8 cellular contexts compared by ENCODE assay signal in genomic region chr12:85835810-85836715, GRCh38. TPM values are rescaled to one million over a fixed set of nuclear protein-coding genes. Genes with fewer than 3 reads are reported as not detected.
DNase-seq lines count a peak whose midpoint lies in the region; ATAC-seq and TF ChIP-seq lines count a peak whose summit lies in the region.

Gene RASSF9 (minus strand): TSS chr12:85836409. CDS start chr12:85836201, 208 bp downstream.

- ATAC-seq in left lung (peak; percentile 77), HG03521 (IDR thresholded peaks at IDR 0.05; ENCODE audit: unreplicated experiment) (no peak)

- intact Hi-C loops in left lung (cut with DNase I) (no loop called here), thyroid gland (cut with DNase I) (no loop called here)

- TF ChIP-seq CTCF in left lung (IDR thresholded peaks at IDR 0.05) (no peak), thyroid gland (IDR thresholded peaks at IDR 0.05) (no peak)

- H3K4me1 ChIP-seq in left lung, result no peaks in the 10 kb centered on the region
- H3K4me1 ChIP-seq in thyroid gland, result peaks cover 15 to 21% of the 10 kb centered on the region in 2 donors

- peak within 1 kb of the TSS; percentile 52 for H3K27ac ChIP-seq in caudate nucleus (ENCODE audit: low read depth, low read length)
- peak within 1 kb of the TSS; percentile 76 to 85 for H3K27ac ChIP-seq in left lung
- H3K27ac ChIP-seq in thyroid gland, result peak within 1 kb of the TSS; percentile 58 to 89 (median 66)

- TF ChIP-seq POLR2A in thyroid gland (IDR thresholded peaks at IDR 0.05), result peak in 1 of 2 donors; percentile 52

- peak; percentile 59 for DNase-seq in HT-29 (ENCODE audit: low spot score)
- DNase-seq in caudate nucleus (lab: John Stamatoyannopoulos, UW), result peak in 4 of 61 donors; percentile 5 to 18 (median 12)
- peak; percentile 39 to 70 for DNase-seq in left lung
- DNase-seq in thyroid gland, result peak; percentile 83 to 84
- no peak for DNase-seq in SHP77 treated with DMSO at 0.1 percent for 48 hours (lab: John Stamatoyannopoulos, UW)
- DNase-seq in RKO (ENCODE audit: low spot score), result no peak
- DNase-seq in 8988T, result no peak

- no peaks in the 10 kb centered on the region for H3K27me3 ChIP-seq in left lung
- H3K27me3 ChIP-seq in thyroid gland, result no peaks in the 10 kb centered on the region

- no peaks in the 10 kb centered on the region for H3K36me3 ChIP-seq in left lung
- no peaks in the 10 kb centered on the region for H3K36me3 ChIP-seq in thyroid gland

- H3K9me3 ChIP-seq in left lung, result no peaks in the 10 kb centered on the region
- no peaks in the 10 kb centered on the region for H3K9me3 ChIP-seq in thyroid gland

- peak within 1 kb of the TSS; percentile 32 to 39 for H3K4me3 ChIP-seq in left lung
- peak within 1 kb of the TSS in 2 of 3 donors; percentile 24 to 34 for H3K4me3 ChIP-seq in thyroid gland (replicated peaks in 1 of 3)

- WGBS in thyroid gland, 2 donors, result 7 to 8% methylated on average over 14 of the region's 14 CpGs

RNA-seq across cellular contexts. Expression of gene RASSF9, which starts in this region (rescaled TPM):
- total RNA-seq in HT-29 (2014; rRNA removed; shearing (Covaris generic)), result 0.05 and 0.13 TPM in 2 replicates
- total RNA-seq in left lung (1 to 10 TPM; 8.2 to 8.3 TPM), thyroid gland (10 to 100 TPM in 2 of 4 donors, 1 to 10 TPM in 2; 8.1 to 11.8 (median 9.7) TPM)

Comparison
In these comparisons a context has a peak if more than half of its experiments do, and no peak if none do; other contexts are left out.
1. Peak in DNase-seq in HT-29; RNA of the gene not detected or under 1 TPM.
2. DNase-seq: peak in left lung (2 of 2) and thyroid gland (2 of 2); none in SHP77 treated with DMSO at 0.1 percent for 48 hours (single experiment), RKO (single experiment) and 8988T (single experiment).
3. Peak in every context shown above with its lines, with median percentiles within 50 percentile points of each other: H3K27ac ChIP-seq.